ENCODE assay signal across 24 cellular contexts in the genomic region with DNA sequence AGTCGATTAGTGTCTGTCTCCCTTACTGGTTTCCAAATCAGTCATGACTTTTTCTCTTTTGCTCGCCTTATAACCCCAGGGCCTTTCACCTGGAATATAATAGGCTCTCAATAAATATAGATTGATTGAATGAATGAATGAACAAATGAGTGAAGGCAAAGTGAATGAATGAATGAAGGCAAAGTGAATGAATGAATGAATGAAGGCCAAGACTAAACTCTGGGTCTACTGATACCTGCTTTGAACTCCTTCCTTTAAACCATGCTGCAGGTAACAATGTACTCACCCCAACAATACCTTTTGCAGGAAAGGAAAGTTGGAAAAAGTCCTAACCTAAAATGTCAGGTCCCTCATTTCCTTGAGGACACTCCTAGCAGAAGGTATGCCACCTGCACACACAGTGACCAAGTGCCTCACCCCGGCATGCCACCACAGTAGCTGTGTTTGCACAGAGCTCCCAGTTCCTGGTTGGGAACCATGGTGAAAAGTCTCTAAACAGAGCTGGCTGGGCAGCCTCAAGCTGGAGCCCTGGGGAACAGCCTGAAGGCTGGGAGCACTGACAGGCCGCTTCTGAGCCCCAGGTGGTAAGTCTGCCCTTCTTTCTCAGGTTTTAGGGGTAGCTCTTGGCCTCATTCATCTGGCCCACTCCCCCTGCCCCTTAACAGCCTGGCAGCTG. TPM values are rescaled to one million over a fixed set of nuclear protein-coding genes. Genes with fewer than 3 reads are reported as not detected.
DNase-seq lines count a peak whose midpoint lies in the region; ATAC-seq lines count a peak whose summit lies in the region.
"Had no signal": no experiment of that assay in that cellular context is flagged by ENCODE, and none has a peak within 500 bp of the region (broad histone marks: within the 10 kb centered on the region; RNA-seq: fewer than 3 reads in every experiment).

No MANE protein-coding gene starts in this region.

- H3K4me1 ChIP-seq in duodenal mucosa (ENCODE audit: control insufficient read depth in 1 of 2, insufficient read depth in 2 of 2, low read length in 2 of 2) (peaks cover 15 to 38% of the 10 kb centered on the region in 2 donors), mucosa of rectum (ENCODE audit: control insufficient read depth in 2 of 2, insufficient read depth in 2 of 2, low read length in 2 of 2) (peaks cover 9 to 22% of the 10 kb centered on the region in 2 donors)
- H3K4me1 ChIP-seq: adrenal gland, heart left ventricle, parathyroid adenoma, tibial artery had no signal

- CTCF ChIA-PET in activated naive CD4-positive, alpha-beta T cell treated with anti-CD3 and anti-CD28 coated beads, Interleukin-2, amount 10 ng/mL, durations not matched to agents 7 days and 5 days (lab: Charles Lee): interaction anchor here (0.5 kb wide), 1 partner anchor 605 kb away, joined by 3 read pairs; no protein-coding TSS in a partner anchor

- ATAC-seq in HG03097 (IDR thresholded peaks at IDR 0.05; ENCODE audit: low FRiP score, unreplicated experiment): no peak
- ATAC-seq: heart left ventricle; naive thymus-derived CD4-positive, alpha-beta T cell had no signal

- no peaks in the 10 kb centered on the region for H3K36me3 Mint-ChIP-seq in activated naive CD4-positive, alpha-beta T cell treated with anti-CD3 and anti-CD28 coated beads, Interleukin-2, amount 10 ng/mL, durations not matched to agents 7 days and 5 days
- H3K36me3 Mint-ChIP-seq: naive thymus-derived CD4-positive, alpha-beta T cell had no signal

- H3K9ac ChIP-seq in duodenal mucosa (ENCODE audit: low read depth in 1 of 2, low read length in 2 of 2) (no peak overlapping the region), mucosa of rectum (ENCODE audit: low read depth in 1 of 2, low read length in 2 of 2) (no peak overlapping the region)
- H3K9ac ChIP-seq: parathyroid adenoma, SK-N-SH had no signal

- no peak overlapping the region for H3K4me3 ChIP-seq in duodenal mucosa (ENCODE audit: low read depth in 1 of 2, low read length in 2 of 2)
- H3K4me3 ChIP-seq in mucosa of rectum (ENCODE audit: low read length in 2 of 2): no peak overlapping the region
- H3K4me3 ChIP-seq: adrenal gland, heart left ventricle, skin epidermis, tibial artery had no signal

- H3K4me3 Mint-ChIP-seq in activated naive CD4-positive, alpha-beta T cell treated with anti-CD3 and anti-CD28 coated beads, Interleukin-2, amount 10 ng/mL, durations not matched to agents 7 days and 5 days: no peak overlapping the region
- H3K4me3 Mint-ChIP-seq: naive thymus-derived CD4-positive, alpha-beta T cell had no signal

- H3K9me3 Mint-ChIP-seq in activated naive CD4-positive, alpha-beta T cell treated with anti-CD3 and anti-CD28 coated beads, Interleukin-2, amount 10 ng/mL, durations not matched to agents 7 days and 5 days: no peaks in the 10 kb centered on the region

- H3K9me3 ChIP-seq in duodenal mucosa (ENCODE audit: control insufficient read depth in 1 of 2, low read length in 2 of 2) (no peaks in the 10 kb centered on the region), mucosa of rectum (ENCODE audit: control insufficient read depth in 2 of 2, low read length in 2 of 2) (no peaks in the 10 kb centered on the region)
- H3K9me3 ChIP-seq: adrenal gland, heart left ventricle, SK-N-SH, tibial artery had no signal

- H3K27me3 ChIP-seq in duodenal mucosa (ENCODE audit: control insufficient read depth in 1 of 2, insufficient read depth in 2 of 2, low read length in 2 of 2) (no peaks in the 10 kb centered on the region), mucosa of rectum (ENCODE audit: control insufficient read depth in 2 of 2, insufficient read depth in 2 of 2, low read length in 2 of 2) (no peaks in the 10 kb centered on the region)
- H3K27me3 ChIP-seq: adrenal gland, tibial artery had no signal

- peak; percentile 35 for DNase-seq in NCI-H82 (lab: John Stamatoyannopoulos, UW)
- DNase-seq in NCI-H82 treated with DMSO at 0.1 percent for 48 hours (lab: John Stamatoyannopoulos, UW; ENCODE audit: unreplicated experiment): no peak
- no peak for DNase-seq in occipital lobe (lab: John Stamatoyannopoulos, UW)
- no peak for DNase-seq in activated naive CD4-positive, alpha-beta T cell treated with anti-CD3 and anti-CD28 coated beads, Interleukin-2, amount 10 ng/mL, durations not matched to agents 7 days and 5 days
- no peak for DNase-seq in NCI-H2081 treated with DMSO at 0.1 percent for 48 hours (lab: John Stamatoyannopoulos, UW)
- DNase-seq: activated effector memory CD4-positive, alpha-beta T cell treated with Interleukin-2 at 50 U/mL for 16 hours; adrenal gland; cortex of kidney; GOT3; heart left ventricle; naive thymus-derived CD4-positive, alpha-beta T cell; NCI-H2227 treated with DMSO at 0.1 percent for 48 hours; NK-92 treated with Interleukin-12 subunit alpha and Interleukin-12 subunit beta, amount 100 ng/mL, for 24 hours; SK-N-SH; stimulated activated naive CD4-positive, alpha-beta T cell treated with Interleukin-2 at 50 U/mL for 16 hours; tibial artery had no signal

- H3K27ac ChIP-seq in duodenal mucosa (ENCODE audit: low read depth, low read length): peak overlapping the region; percentile 26
- peak overlapping the region; percentile 77 to 79 for H3K27ac ChIP-seq in mucosa of rectum (ENCODE audit: low read depth in 2 of 2, low read length in 2 of 2)
- H3K27ac ChIP-seq: adrenal gland, heart left ventricle, parathyroid adenoma, skin epidermis, tibial artery had no signal

- H3K4me1 Mint-ChIP-seq in activated naive CD4-positive, alpha-beta T cell treated with anti-CD3 and anti-CD28 coated beads, Interleukin-2, amount 10 ng/mL, durations not matched to agents 7 days and 5 days: no peaks in the 10 kb centered on the region

- H3K36me3 ChIP-seq in duodenal mucosa (ENCODE audit: control insufficient read depth in 1 of 2, insufficient read depth in 2 of 2, low read length in 2 of 2) (no peaks in the 10 kb centered on the region), mucosa of rectum (ENCODE audit: control insufficient read depth in 2 of 2, insufficient read depth in 2 of 2, low read length in 2 of 2) (no peaks in the 10 kb centered on the region)
- H3K36me3 ChIP-seq: adrenal gland, heart left ventricle, tibial artery had no signal

- no peak overlapping the region for H3K27ac Mint-ChIP-seq in activated naive CD4-positive, alpha-beta T cell treated with anti-CD3 and anti-CD28 coated beads, Interleukin-2, amount 10 ng/mL, durations not matched to agents 7 days and 5 days
- H3K27ac Mint-ChIP-seq: naive thymus-derived CD4-positive, alpha-beta T cell had no signal

- peaks cover 8% of the 10 kb centered on the region for H3K27me3 Mint-ChIP-seq in activated naive CD4-positive, alpha-beta T cell treated with anti-CD3 and anti-CD28 coated beads, Interleukin-2, amount 10 ng/mL, durations not matched to agents 7 days and 5 days

RNA-seq across cellular contexts. Expression of gene ANKFN1, which starts 42.7 kb away (rescaled TPM):
- total RNA-seq in occipital lobe: 4.4 TPM
- total RNA-seq: endothelial cell of umbilical vein; G401; heart left ventricle; lung microvascular endothelial cell; naive thymus-derived CD4-positive, alpha-beta T cell had no signal
